Comparison of ENCODE assay signal across 1 cellular context in genomic region chr11:61480936-61481335, GRCh38.
TF ChIP-seq lines count a peak whose summit lies in the region.

No MANE protein-coding gene starts in this region.

TF ChIP-seq in GM12878, 131 proteins besides CTCF, POLR2A, EP300 and RAD21 (continued from another document):
- no peak for TF ChIP-seq ZNF687 (IDR thresholded peaks at IDR 0.05)
- TF ChIP-seq SUPT20H (IDR thresholded peaks at IDR 0.05; ENCODE audit: borderline replicate concordance, control insufficient read depth, low read depth, low read length): no peak
- TF ChIP-seq NFIC (IDR thresholded peaks at IDR 0.05; ENCODE audit: low read depth, low read length): no peak
- no peak for TF ChIP-seq MYB (IDR thresholded peaks at IDR 0.05; ENCODE audit: borderline replicate concordance, low read depth, low read length)
- TF ChIP-seq PKNOX1 (IDR thresholded peaks at IDR 0.05): no peak
- TF ChIP-seq SPI1 (IDR thresholded peaks at IDR 0.05; ENCODE audit: borderline replicate concordance, insufficient read depth, low read depth, low read length): no peak
- no peak for TF ChIP-seq PBX3 (IDR thresholded peaks at IDR 0.05; ENCODE audit: insufficient replicate concordance, low read depth, low read length)
- no peak for TF ChIP-seq FOS (IDR thresholded peaks at IDR 0.05; ENCODE audit: borderline replicate concordance, extremely low read depth, insufficient read length)
- no peak for TF ChIP-seq IRF4 (IDR thresholded peaks at IDR 0.05; ENCODE audit: low read depth, low read length)
